In genomic region chr15:65399997-65400396, GRCh38 we compare ENCODE assay signal across 19 cellular contexts. TPM values are rescaled to one million over a fixed set of nuclear protein-coding genes. Genes with fewer than 3 reads are reported as not detected.
DNase-seq lines count a peak whose midpoint lies in the region; ATAC-seq and TF ChIP-seq lines count a peak whose summit lies in the region.
"Had no signal": no experiment of that assay in that cellular context is flagged by ENCODE, and none has a peak within 500 bp of the region (broad histone marks: within the 10 kb centered on the region; RNA-seq: fewer than 3 reads in every experiment).

No MANE protein-coding gene starts in this region.

- no peak overlapping the region for H3K4me3 ChIP-seq in right atrium auricular region
- no peak overlapping the region for H3K4me3 ChIP-seq in HEK293 (ENCODE audit: low read depth, low read length)
- no peak overlapping the region for H3K4me3 ChIP-seq in osteoblast (ENCODE audit: insufficient read depth, low read length)
- H3K4me3 ChIP-seq in aorta (ENCODE audit: low read length in 2 of 2), result no peak overlapping the region
- H3K4me3 ChIP-seq: BLaER1 treated with 17β-estradiol and CSF1 and Interleukin-3, amounts not matched to agents 10 nM and 100 nM; GM12878; GM23338; HAP-1 had no signal

- no peaks in the 10 kb centered on the region for H3K79me2 ChIP-seq in osteoblast (ENCODE audit: insufficient read depth, low read length)

- H3K9me3 Mint-ChIP-seq in Calu3 (ENCODE audit: low read depth, unreplicated experiment), result no peaks in the 10 kb centered on the region
- H3K9me3 Mint-ChIP-seq: CD4-positive, alpha-beta T cell; GM23338; IgD-negative memory B cell had no signal

- H3K27ac Mint-ChIP-seq in Calu3 (ENCODE audit: unreplicated experiment), result no peak overlapping the region
- H3K27ac Mint-ChIP-seq: CD4-positive, alpha-beta T cell; GM23338; IgD-negative memory B cell had no signal

- 90 to 91% methylated on average over 2 of the region's 2 CpGs for WGBS in aorta, 2 donors

- H3K27me3 Mint-ChIP-seq in Calu3 (ENCODE audit: unreplicated experiment), result peaks cover 76% of the 10 kb centered on the region

- ATAC-seq in Right ventricle myocardium superior (ENCODE audit: poor library complexity) (peak; percentile 8), aorta (ENCODE audit: low FRiP score) (no peak)

- H3K36me3 ChIP-seq in right atrium auricular region (no peaks in the 10 kb centered on the region), HEK293 (ENCODE audit: control insufficient read depth in 2 of 2, insufficient read depth in 1 of 2, low read length in 2 of 2) (no peaks in the 10 kb centered on the region), osteoblast (ENCODE audit: insufficient read depth, low read length) (no peaks in the 10 kb centered on the region), aorta (ENCODE audit: control insufficient read depth in 1 of 2, insufficient read depth in 2 of 2, low read length in 1 of 2) (no peaks in the 10 kb centered on the region)
- H3K36me3 ChIP-seq: BLaER1 treated with 17β-estradiol and CSF1 and Interleukin-3, amounts not matched to agents 10 nM and 100 nM; HAP-1 had no signal

- POLR2A ChIA-PET in HEK293 (lab: Yijun Ruan, JAX), result interaction anchor here (0.5 to 2.5 kb wide), 3 partner anchors 94 to 180 kb away, joined by 3 to 7 read pairs (median 3); partner anchors contain the start of gene RNU5B-1

- H3K27me3 ChIP-seq in right atrium auricular region (no peaks in the 10 kb centered on the region), osteoblast (ENCODE audit: insufficient read depth, low read length) (peaks cover 8% of the 10 kb centered on the region), aorta (ENCODE audit: control insufficient read depth in 1 of 2, insufficient read depth in 2 of 2, low read length in 1 of 2) (no peaks in the 10 kb centered on the region)

- H2AFZ ChIP-seq in osteoblast (ENCODE audit: low read length), result no peak overlapping the region
- H2AFZ ChIP-seq: GM23338 had no signal

- no peak overlapping the region for H3K4me3 Mint-ChIP-seq in Calu3 (ENCODE audit: low read depth, unreplicated experiment)
- H3K4me3 Mint-ChIP-seq: CD4-positive, alpha-beta T cell; GM23338; IgD-negative memory B cell had no signal

- no peaks in the 10 kb centered on the region for H3K4me1 Mint-ChIP-seq in Calu3 (ENCODE audit: low read depth, unreplicated experiment)

- BruUV-seq in Calu3 (replicated peaks; lab: Mats Ljungman, UMichigan), result no TSS peak

- H3K9me3 ChIP-seq in right atrium auricular region (no peaks in the 10 kb centered on the region), HEK293 (ENCODE audit: control insufficient read depth, insufficient read depth, low read depth, low read length) (no peaks in the 10 kb centered on the region), osteoblast (ENCODE audit: low read depth, low read length) (no peaks in the 10 kb centered on the region), aorta (ENCODE audit: control insufficient read depth, low read length) (no peaks in the 10 kb centered on the region)
- H3K9me3 ChIP-seq: BLaER1 treated with 17β-estradiol and CSF1 and Interleukin-3, amounts not matched to agents 10 nM and 100 nM; HAP-1 had no signal

- no peaks in the 10 kb centered on the region for H4K20me1 ChIP-seq in osteoblast (ENCODE audit: insufficient read depth, low read length)
- H4K20me1 ChIP-seq: BLaER1 treated with 17β-estradiol and CSF1 and Interleukin-3, amounts not matched to agents 10 nM and 100 nM had no signal

- no peaks in the 10 kb centered on the region for H3K36me3 Mint-ChIP-seq in Calu3 (ENCODE audit: insufficient read depth, unreplicated experiment)
- H3K36me3 Mint-ChIP-seq: IgD-negative memory B cell had no signal

- TF ChIP-seq CTCF in right atrium auricular region (IDR thresholded peaks at IDR 0.05) (no peak), HEK293 (tag by site-specific recombination; IDR thresholded peaks at IDR 0.05) (no peak), osteoblast (IDR thresholded peaks at IDR 0.05; ENCODE audit: extremely low read depth, low read depth, low read length) (no peak), Calu3 (IDR thresholded peaks at IDR 0.05; ENCODE audit: unreplicated experiment) (no peak)

- CTCF ChIA-PET in HEK293 (lab: Yijun Ruan, JAX) (interaction anchor here (0.6 to 4.5 kb wide), 36 partner anchors 8 to 238 kb away, joined by 3 to 120 read pairs (median 6); no protein-coding TSS in a partner anchor), Calu3 (lab: Charles Lee) (interaction anchor here (0.7 to 2.8 kb wide), 5 partner anchors 9 to 540 kb away, joined by 3 to 15 read pairs (median 6); no protein-coding TSS in a partner anchor)

- DNase-seq in Right ventricle myocardium superior, result no peak
- no peak for DNase-seq in right atrium auricular region (ENCODE audit: low spot score)
- peak; percentile 54 for DNase-seq in osteoblast (ENCODE audit: insufficient read length, low spot score, missing footprints)
- peak; percentile 7 to 36 for DNase-seq in aorta
- no peak for DNase-seq in SIG-M5 treated with dmso at 0.1 percent for 504 hours (lab: John Stamatoyannopoulos, UW; ENCODE audit: unreplicated experiment)
- DNase-seq in Calu3, result no peak
- DNase-seq: NCI-H1092 treated with DMSO at 0.1 percent for 48 hours, NCI-H187, NCI-H2081 treated with DMSO at 0.1 percent for 48 hours, NCI-H446 treated with DMSO at 0.1 percent for 48 hours had no signal

- intact Hi-C loops in Right ventricle myocardium superior (cut with DNase I), result no loop called here
- intact Hi-C loops in aorta (cut with DNase I), result no loop called here
- intact Hi-C loops in Calu3 (cut with micrococcal nuclease; ENCODE audit: unreplicated experiment), result loop anchor here (5.0 kb wide), 1 partner anchor 83 kb away; no protein-coding TSS in a partner anchor

- no peak overlapping the region for H3K27ac ChIP-seq in right atrium auricular region
- no peak overlapping the region for H3K27ac ChIP-seq in HEK293 (ENCODE audit: extremely low read depth, low read depth, low read length)
- no peak overlapping the region for H3K27ac ChIP-seq in osteoblast (ENCODE audit: low read depth, low read length)
- no peak overlapping the region for H3K27ac ChIP-seq in aorta (ENCODE audit: low read depth in 1 of 2, low read length in 2 of 2)
- H3K27ac ChIP-seq: BLaER1 treated with 17β-estradiol and CSF1 and Interleukin-3, amounts not matched to agents 10 nM and 100 nM had no signal

- H3K4me2 ChIP-seq in osteoblast (ENCODE audit: insufficient read depth, low read length), result no peak overlapping the region
- H3K4me2 ChIP-seq: BLaER1 treated with 17β-estradiol and CSF1 and Interleukin-3, amounts not matched to agents 10 nM and 100 nM; GM23338 had no signal

- H3K4me1 ChIP-seq in right atrium auricular region (peaks cover 0 to 27% of the 10 kb centered on the region in 2 donors), HEK293 (ENCODE audit: control insufficient read depth, insufficient read depth, low read length) (peaks cover 8% of the 10 kb centered on the region; the same call in 1 of the 2 replicates), osteoblast (ENCODE audit: insufficient read depth, low read length) (no peaks in the 10 kb centered on the region), aorta (ENCODE audit: control insufficient read depth in 1 of 2, insufficient read depth in 2 of 2, low read length in 2 of 2) (no peaks in the 10 kb centered on the region)

TF ChIP-seq in HEK293, 187 proteins besides CTCF, POLR2A, EP300 and RAD21:
- TF ChIP-seq ZNF404 (tag by site-specific recombination; IDR thresholded peaks at IDR 0.05), result no peak
- peak; percentile 69; the same call in 1 of the 2 replicates for TF ChIP-seq PRDM1 (tag by site-specific recombination; IDR thresholded peaks at IDR 0.05)
TF ChIP-seq in HEK293: peak in this region for 1.

RNA-seq across cellular contexts. Expression of gene IGDCC3, which starts 22.2 kb away (rescaled TPM):
- total RNA-seq in Right ventricle myocardium superior (0.40 TPM), right atrium auricular region (not detected), osteoblast (0.29 TPM in 1 of 2 replicates, not detected in the other), aorta (not detected), Calu3 (2022) (not detected in 2 replicates)
- polyA plus RNA-seq in aorta, result not detected
- total RNA-seq: CD4-positive, alpha-beta T cell; Daoy; PC-3 had no signal
- polyA plus RNA-seq: IgD-negative memory B cell had no signal

RNA-seq across cellular contexts. Expression of gene IGDCC4, which starts 22.8 kb away (rescaled TPM):
- total RNA-seq in Right ventricle myocardium superior (2.4 TPM), right atrium auricular region (1 to 10 TPM in 1 of 2 donors, under 1 TPM in 1; 0.86 to 2.3 TPM), osteoblast (3.6 and 6.2 TPM in 2 replicates), aorta (10 to 100 TPM in 1 of 2 donors, under 1 TPM in 1; 0.45 to 14.2 TPM), Calu3 (2022) (0.17 and 0.64 TPM in 2 replicates)
- polyA plus RNA-seq in aorta, result not detected
- total RNA-seq: CD4-positive, alpha-beta T cell had no signal
- polyA plus RNA-seq: IgD-negative memory B cell had no signal

Comparison
In these comparisons a context has a peak if more than half of its experiments do, and no peak if none do; other contexts are left out.
1. DNase-seq: peak in osteoblast (single experiment) and aorta (2 of 2); none in Right ventricle myocardium superior (single experiment), right atrium auricular region (single experiment), SIG-M5 treated with dmso at 0.1 percent for 504 hours (single experiment) and Calu3 (single experiment).